ENCODE assay signal across 17 cellular contexts in genomic region chrX:75276666-75277065, GRCh38. TPM values are rescaled to one million over a fixed set of nuclear protein-coding genes. Genes with fewer than 3 reads are reported as not detected.
DNase-seq lines count a peak whose midpoint lies in the region; ATAC-seq, FAIRE-seq and TF ChIP-seq lines count a peak whose summit lies in the region.
"Had no signal": no experiment of that assay in that cellular context is flagged by ENCODE, and none has a peak within 500 bp of the region (broad histone marks: within the 10 kb centered on the region; RNA-seq: fewer than 3 reads in every experiment).

No MANE protein-coding gene starts in this region.

- CTCF ChIA-PET in WTC11 (lab: Charles Lee): no interaction called here

- H3K27ac Mint-ChIP-seq in natural killer cell: peak overlapping the region in 1 of 2 donors; percentile 27
- no peak overlapping the region for H3K27ac Mint-ChIP-seq in natural killer cell treated with Interleukin-12 subunit alpha and Interleukin-12 subunit beta and Interleukin-15 and Interleukin-18, amount 100 ng/mL, for 72 hours
- H3K27ac Mint-ChIP-seq in WTC11: no peak overlapping the region
- H3K27ac Mint-ChIP-seq: T-helper 1 cell treated with Interleukin-12 subunit alpha and Interleukin-12 subunit beta and Interleukin-4 antibody, amounts not matched to agents 30 μg/mL and 1 μg/mL, for 36 hours had no signal

- POLR2A ChIA-PET in WTC11 (lab: Charles Lee): no interaction called here

- H3K4me1 Mint-ChIP-seq in natural killer cell (peaks cover 47 to 64% of the 10 kb centered on the region in 2 donors), WTC11 (peaks cover 41% of the 10 kb centered on the region)
- H3K4me1 Mint-ChIP-seq in natural killer cell treated with Interleukin-12 subunit alpha and Interleukin-12 subunit beta and Interleukin-15 and Interleukin-18, amount 100 ng/mL, for 72 hours (ENCODE audit: low read depth in 2 of 2): peaks cover 19 to 47% of the 10 kb centered on the region in 2 donors

- no peak for DNase-seq in natural killer cell
- no peak for DNase-seq in natural killer cell treated with Interleukin-12 subunit alpha and Interleukin-12 subunit beta and Interleukin-15 and Interleukin-18, amount 100 ng/mL, for 72 hours (ENCODE audit: low spot score)
- DNase-seq in WTC11 (ENCODE audit: low spot score): no peak
- peak; percentile 9 to 24 for DNase-seq in foreskin keratinocyte
- no peak for DNase-seq in HT-29 (ENCODE audit: low spot score)
- DNase-seq in posterior vena cava (ENCODE audit: low spot score): no peak
- no peak for DNase-seq in H54 (ENCODE audit: insufficient read length, low spot score)
- DNase-seq: cortex of kidney, erythroblast, NCI-H1694, NCI-H345, right cardiac atrium, substantia nigra had no signal

- no peaks in the 10 kb centered on the region for H3K4me1 ChIP-seq in foreskin keratinocyte
- H3K4me1 ChIP-seq: ascending aorta had no signal

- TF ChIP-seq CTCF in natural killer cell (IDR thresholded peaks at IDR 0.05) (no peak), WTC11 (IDR thresholded peaks at IDR 0.05) (no peak), foreskin keratinocyte (conservative IDR thresholded peaks at IDR 0.05) (no peak)

- FAIRE-seq in H54 (lab: Jason Lieb, UNC): no peak
- FAIRE-seq: D721Med had no signal

- intact Hi-C loops in natural killer cell (cut with micrococcal nuclease) (loop anchor here (5.0 to 10.0 kb wide), 2 partner anchors 119 to 662 kb away; partner anchors contain the start of genes ABCB7 and RLIM), posterior vena cava (cut with DNase I) (no loop called here)

- no peaks in the 10 kb centered on the region for H3K27me3 ChIP-seq in foreskin keratinocyte
- H3K27me3 ChIP-seq: ascending aorta had no signal

- H3K36me3 Mint-ChIP-seq in natural killer cell (no peaks in the 10 kb centered on the region), WTC11 (peaks cover 18% of the 10 kb centered on the region)
- H3K36me3 Mint-ChIP-seq in natural killer cell treated with Interleukin-12 subunit alpha and Interleukin-12 subunit beta and Interleukin-15 and Interleukin-18, amount 100 ng/mL, for 72 hours: peaks cover 14% of the 10 kb centered on the region

- H3K27ac ChIP-seq in foreskin keratinocyte: no peak overlapping the region
- H3K27ac ChIP-seq: ascending aorta had no signal

- H3K27me3 Mint-ChIP-seq in natural killer cell (ENCODE audit: low read depth in 2 of 2): no peaks in the 10 kb centered on the region
- no peaks in the 10 kb centered on the region for H3K27me3 Mint-ChIP-seq in natural killer cell treated with Interleukin-12 subunit alpha and Interleukin-12 subunit beta and Interleukin-15 and Interleukin-18, amount 100 ng/mL, for 72 hours
- no peaks in the 10 kb centered on the region for H3K27me3 Mint-ChIP-seq in WTC11 (ENCODE audit: low read depth)

- H3K4me3 Mint-ChIP-seq in natural killer cell: peak overlapping the region; percentile 57
- H3K4me3 Mint-ChIP-seq in natural killer cell treated with Interleukin-12 subunit alpha and Interleukin-12 subunit beta and Interleukin-15 and Interleukin-18, amount 100 ng/mL, for 72 hours: no peak overlapping the region
- peak overlapping the region; percentile 36; the same call in 1 of the 2 replicates for H3K4me3 Mint-ChIP-seq in WTC11
- H3K4me3 Mint-ChIP-seq: T-helper 1 cell treated with Interleukin-12 subunit alpha and Interleukin-12 subunit beta and Interleukin-4 antibody, amounts not matched to agents 30 μg/mL and 1 μg/mL, for 36 hours had no signal

- no peaks in the 10 kb centered on the region for H3K9me3 Mint-ChIP-seq in natural killer cell
- H3K9me3 Mint-ChIP-seq in natural killer cell treated with Interleukin-12 subunit alpha and Interleukin-12 subunit beta and Interleukin-15 and Interleukin-18, amount 100 ng/mL, for 72 hours: peaks cover 2% of the 10 kb centered on the region
- peaks cover 14% of the 10 kb centered on the region for H3K9me3 Mint-ChIP-seq in WTC11

- ATAC-seq in natural killer cell (no peak), WTC11 (no peak), foreskin keratinocyte (no peak), GM18868 (IDR thresholded peaks at IDR 0.05; ENCODE audit: unreplicated experiment) (no peak)
- ATAC-seq in natural killer cell treated with Interleukin-12 subunit alpha and Interleukin-12 subunit beta and Interleukin-15 and Interleukin-18, amount 100 ng/mL, for 72 hours: no peak
- ATAC-seq: right cardiac atrium had no signal

- no peak for TF ChIP-seq POLR2A in H54 (IDR thresholded peaks at IDR 0.05; ENCODE audit: low read depth, low read length)

TF ChIP-seq in WTC11, 78 proteins besides CTCF, POLR2A, EP300 and RAD21 (continues in another document):
- TF ChIP-seq, protein P1, sequence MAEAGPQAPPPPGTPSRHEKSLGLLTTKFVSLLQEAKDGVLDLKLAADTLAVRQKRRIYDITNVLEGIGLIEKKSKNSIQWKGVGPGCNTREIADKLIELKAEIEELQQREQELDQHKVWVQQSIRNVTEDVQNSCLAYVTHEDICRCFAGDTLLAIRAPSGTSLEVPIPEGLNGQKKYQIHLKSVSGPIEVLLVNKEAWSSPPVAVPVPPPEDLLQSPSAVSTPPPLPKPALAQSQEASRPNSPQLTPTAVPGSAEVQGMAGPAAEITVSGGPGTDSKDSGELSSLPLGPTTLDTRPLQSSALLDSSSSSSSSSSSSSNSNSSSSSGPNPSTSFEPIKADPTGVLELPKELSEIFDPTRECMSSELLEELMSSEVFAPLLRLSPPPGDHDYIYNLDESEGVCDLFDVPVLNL (CRISPR knock-in tag; IDR thresholded peaks at IDR 0.05; ENCODE audit: borderline replicate concordance, low read depth): no peak
- TF ChIP-seq, protein P2, sequence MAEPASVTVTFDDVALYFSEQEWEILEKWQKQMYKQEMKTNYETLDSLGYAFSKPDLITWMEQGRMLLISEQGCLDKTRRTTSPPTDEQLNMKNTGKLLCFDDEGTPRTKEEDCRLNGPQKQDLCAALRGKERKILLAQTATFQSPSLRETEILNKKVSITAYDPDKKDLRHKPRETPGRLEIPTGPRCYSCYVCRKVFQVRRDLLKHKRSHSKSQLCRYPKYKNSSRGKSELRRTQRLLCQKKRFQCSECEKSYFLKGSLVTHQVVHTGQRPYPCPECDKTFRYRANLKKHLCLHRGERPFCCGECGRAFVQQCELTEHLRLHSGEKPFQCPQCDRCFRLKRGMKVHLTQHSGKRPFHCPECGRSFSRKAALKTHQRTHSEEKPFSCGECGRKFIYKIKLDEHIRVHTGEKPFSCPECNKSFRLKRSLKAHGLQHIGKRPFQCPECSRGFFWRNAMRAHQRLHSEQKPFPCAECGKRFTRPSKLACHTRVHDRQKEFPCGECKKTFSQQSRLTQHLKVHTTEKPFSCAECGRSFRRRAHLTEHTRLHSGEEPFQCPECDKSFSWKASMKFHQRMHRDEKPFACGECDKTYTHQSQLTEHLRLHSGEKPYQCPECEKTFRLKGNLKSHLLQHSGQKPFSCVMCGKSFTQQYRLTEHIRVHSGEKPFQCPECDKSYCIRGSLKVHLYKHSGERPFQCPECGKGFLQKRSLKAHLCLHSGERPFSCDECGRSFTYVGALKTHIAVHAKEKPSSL (CRISPR knock-in tag; conservative IDR thresholded peaks at IDR 0.05): no peak
- TF ChIP-seq, protein P3, sequence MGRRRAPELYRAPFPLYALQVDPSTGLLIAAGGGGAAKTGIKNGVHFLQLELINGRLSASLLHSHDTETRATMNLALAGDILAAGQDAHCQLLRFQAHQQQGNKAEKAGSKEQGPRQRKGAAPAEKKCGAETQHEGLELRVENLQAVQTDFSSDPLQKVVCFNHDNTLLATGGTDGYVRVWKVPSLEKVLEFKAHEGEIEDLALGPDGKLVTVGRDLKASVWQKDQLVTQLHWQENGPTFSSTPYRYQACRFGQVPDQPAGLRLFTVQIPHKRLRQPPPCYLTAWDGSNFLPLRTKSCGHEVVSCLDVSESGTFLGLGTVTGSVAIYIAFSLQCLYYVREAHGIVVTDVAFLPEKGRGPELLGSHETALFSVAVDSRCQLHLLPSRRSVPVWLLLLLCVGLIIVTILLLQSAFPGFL (CRISPR knock-in tag; IDR thresholded peaks at IDR 0.05; ENCODE audit: borderline replicate concordance): no peak
- TF ChIP-seq JAZF1 (CRISPR knock-in tag; IDR thresholded peaks at IDR 0.05) (no peak), RELA (CRISPR knock-in tag; IDR thresholded peaks at IDR 0.05; ENCODE audit: borderline replicate concordance) (no peak), ESRRA (CRISPR knock-in tag; IDR thresholded peaks at IDR 0.05; ENCODE audit: borderline replicate concordance) (no peak), TP53 (CRISPR knock-in tag; IDR thresholded peaks at IDR 0.05) (no peak), NFYB (CRISPR knock-in tag; conservative IDR thresholded peaks at IDR 0.05; ENCODE audit: low read depth) (no peak), FOXP1 (CRISPR knock-in tag; IDR thresholded peaks at IDR 0.05; ENCODE audit: borderline replicate concordance) (no peak)
- TF ChIP-seq, protein P4, sequence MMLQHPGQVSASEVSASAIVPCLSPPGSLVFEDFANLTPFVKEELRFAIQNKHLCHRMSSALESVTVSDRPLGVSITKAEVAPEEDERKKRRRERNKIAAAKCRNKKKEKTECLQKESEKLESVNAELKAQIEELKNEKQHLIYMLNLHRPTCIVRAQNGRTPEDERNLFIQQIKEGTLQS (CRISPR knock-in tag; conservative IDR thresholded peaks at IDR 0.05): no peak

RNA-seq across cellular contexts. Expression of gene UPRT, which starts 2.8 kb away (rescaled TPM):
- total RNA-seq in natural killer cell (10 to 100 TPM; 23.3 to 25.6 (median 24.4) TPM), WTC11 (2021) (16.0 to 18.4 TPM (median 17.7 TPM) in 3 replicates), foreskin keratinocyte (9.9 and 11.4 TPM in 2 replicates), posterior vena cava (10 to 100 TPM; 11.3 to 12.8 TPM)
- total RNA-seq in natural killer cell treated with Interleukin-12 subunit alpha and Interleukin-12 subunit beta and Interleukin-15 and Interleukin-18, amount 100 ng/mL, for 72 hours: 10 to 100 TPM; 20.6 to 26.3 TPM
- 5.9 and 7.0 TPM in 2 replicates for polyA plus RNA-seq in foreskin keratinocyte
- 3.4 and 3.7 TPM in 2 replicates for total RNA-seq in HT-29 (2014; rRNA removed; shearing (Covaris generic))

Comparison
In these comparisons a context has a peak if more than half of its experiments do, and no peak if none do; other contexts are left out.
1. DNase-seq: peak in foreskin keratinocyte (2 of 2); none in natural killer cell (single experiment), natural killer cell treated with Interleukin-12 subunit alpha and Interleukin-12 subunit beta and Interleukin-15 and Interleukin-18, amount 100 ng/mL, for 72 hours (single experiment), WTC11 (single experiment), HT-29 (single experiment), posterior vena cava (single experiment) and H54 (single experiment).